Comparison of ENCODE assay signal across 16 cellular contexts in the genomic region with DNA sequence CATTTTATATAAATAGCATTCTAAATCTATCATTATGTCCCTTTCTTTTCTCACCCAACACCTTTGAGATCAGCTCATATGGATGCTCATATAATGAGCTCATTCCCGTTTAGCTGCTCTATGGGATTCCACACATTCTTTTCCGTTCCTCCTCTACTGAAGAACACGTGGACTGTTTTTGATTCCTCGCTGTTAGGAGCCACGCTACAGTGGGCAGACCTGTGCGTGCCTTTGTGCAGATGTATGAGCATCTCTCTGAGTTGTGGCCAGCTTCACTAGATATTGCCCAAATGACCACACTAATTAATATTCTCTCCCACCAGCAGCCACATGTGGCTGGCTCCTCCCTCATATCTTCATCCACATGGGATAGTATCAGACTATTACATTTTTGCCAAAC. TPM values are rescaled to one million over a fixed set of nuclear protein-coding genes. Genes with fewer than 3 reads are reported as not detected.
DNase-seq lines count a peak whose midpoint lies in the region; ATAC-seq and TF ChIP-seq lines count a peak whose summit lies in the region.
"Had no signal": no experiment of that assay in that cellular context is flagged by ENCODE, and none has a peak within 500 bp of the region (broad histone marks: within the 10 kb centered on the region; RNA-seq: fewer than 3 reads in every experiment).

No MANE protein-coding gene starts in this region.

- no peaks in the 10 kb centered on the region for H3K79me2 ChIP-seq in mesendoderm (ENCODE audit: control insufficient read depth, insufficient read depth, low read length)

- H3K23ac ChIP-seq in mesendoderm (ENCODE audit: low read length): no peak overlapping the region

- DNase-seq in HFFc6 (peak; percentile 43), brain microvascular endothelial cell (peak; percentile 15), mesendoderm (peak; percentile 83), cerebellar nuclear complex (lab: John Stamatoyannopoulos, UW) (no peak)
- DNase-seq in activated CD8-positive, alpha-beta memory T cell treated with anti-CD3 and anti-CD28 coated beads, Interleukin-2, amount 10 ng/mL, durations not matched to agents 7 days and 5 days: no peak
- DNase-seq: activated CD4-positive, alpha-beta memory T cell treated with anti-CD3 and anti-CD28 coated beads, Interleukin-2, amount 10 ng/mL, durations not matched to agents 7 days and 5 days; aorta; BE2C; NCI-H1105; ovary had no signal

- H3K9me3 ChIP-seq in BLaER1: no peaks in the 10 kb centered on the region
- H3K9me3 ChIP-seq: BE2C, ovary had no signal

- no peak overlapping the region for H3K18ac ChIP-seq in mesendoderm (ENCODE audit: low read length)

- no peak overlapping the region for H3K4ac ChIP-seq in mesendoderm (ENCODE audit: low read depth, low read length)

- H3K4me1 Mint-ChIP-seq in HFFc6 (ENCODE audit: low read depth): peaks cover 48% of the 10 kb centered on the region
- H3K4me1 Mint-ChIP-seq in activated CD8-positive, alpha-beta memory T cell treated with anti-CD3 and anti-CD28 coated beads, Interleukin-2, amount 10 ng/mL, durations not matched to agents 7 days and 5 days: peaks cover 21% of the 10 kb centered on the region

- ATAC-seq in GM19023 (IDR thresholded peaks at IDR 0.05; ENCODE audit: unreplicated experiment) (no peak), HG02623 (IDR thresholded peaks at IDR 0.05; ENCODE audit: unreplicated experiment) (no peak)
- ATAC-seq in activated CD8-positive, alpha-beta memory T cell treated with anti-CD3 and anti-CD28 coated beads, Interleukin-2, amount 10 ng/mL, durations not matched to agents 7 days and 5 days: no peak

- H4K20me1 ChIP-seq in BLaER1: no peaks in the 10 kb centered on the region

- H2BK15ac ChIP-seq in mesendoderm (replicated peaks; ENCODE audit: low read depth): no peak overlapping the region

- H3K9ac ChIP-seq in BLaER1 (no peak overlapping the region), mesendoderm (ENCODE audit: low read length) (no peak overlapping the region)

- no peaks in the 10 kb centered on the region for H3K9me3 Mint-ChIP-seq in HFFc6
- H3K9me3 Mint-ChIP-seq in activated CD8-positive, alpha-beta memory T cell treated with anti-CD3 and anti-CD28 coated beads, Interleukin-2, amount 10 ng/mL, durations not matched to agents 7 days and 5 days (ENCODE audit: low read depth): no peaks in the 10 kb centered on the region
- H3K9me3 Mint-ChIP-seq: activated T-helper 2 cell treated with anti-CD3 and anti-CD28 coated beads, Interferon-gamma antibody, Interleukin-2, Interleukin-4, amounts not matched to agents 10 μg/mL and 5 μg/mL and 100 μg/mL, durations not matched to agents 14 hours and 24 hours and 36 hours had no signal

- peak overlapping the region; percentile 35 for H3K27ac Mint-ChIP-seq in HFFc6
- no peak overlapping the region for H3K27ac Mint-ChIP-seq in activated CD8-positive, alpha-beta memory T cell treated with anti-CD3 and anti-CD28 coated beads, Interleukin-2, amount 10 ng/mL, durations not matched to agents 7 days and 5 days
- H3K27ac Mint-ChIP-seq: activated CD4-positive, alpha-beta memory T cell treated with anti-CD3 and anti-CD28 coated beads, Interleukin-2, amount 10 ng/mL, durations not matched to agents 7 days and 5 days; activated T-helper 2 cell treated with anti-CD3 and anti-CD28 coated beads, Interferon-gamma antibody, Interleukin-2, Interleukin-4, amounts not matched to agents 10 μg/mL and 5 μg/mL and 100 μg/mL, durations not matched to agents 14 hours and 24 hours and 36 hours had no signal

- H3K36me3 ChIP-seq in BLaER1 (no peaks in the 10 kb centered on the region), brain microvascular endothelial cell (replicated peaks) (no peaks in the 10 kb centered on the region), mesendoderm (ENCODE audit: control insufficient read depth, insufficient read depth, low read length) (no peaks in the 10 kb centered on the region)
- H3K36me3 ChIP-seq: BE2C, ovary had no signal

- H2BK120ac ChIP-seq in mesendoderm (ENCODE audit: low read depth, low read length): no peak overlapping the region

- no peak overlapping the region for H3K56ac ChIP-seq in mesendoderm (ENCODE audit: low read length)

- no peak overlapping the region for H2AK5ac ChIP-seq in mesendoderm (ENCODE audit: low read length)

- no peak overlapping the region for H4K8ac ChIP-seq in mesendoderm (ENCODE audit: low read depth, low read length)

- H3K4me3 ChIP-seq in BLaER1 (no peak overlapping the region), brain microvascular endothelial cell (ENCODE audit: low read depth, low read length) (no peak overlapping the region), mesendoderm (ENCODE audit: low read length) (no peak overlapping the region)
- H3K4me3 ChIP-seq: ovary had no signal

- no CpG with 5 or more reads among the region's 6 CpGs for WGBS in mesendoderm (ENCODE audit: extremely low coverage, insufficient coverage, low lambda C conversion rate)

- CTCF ChIA-PET in activated CD8-positive, alpha-beta memory T cell treated with anti-CD3 and anti-CD28 coated beads, Interleukin-2, amount 10 ng/mL, durations not matched to agents 7 days and 5 days (lab: Charles Lee): interaction anchor here (7.8 kb wide), 1 partner anchor 12 kb away, joined by 68 read pairs; no protein-coding TSS in a partner anchor

- H3K27ac ChIP-seq in BLaER1: no peak overlapping the region
- no peak overlapping the region for H3K27ac ChIP-seq in brain microvascular endothelial cell
- no peak overlapping the region for H3K27ac ChIP-seq in mesendoderm (ENCODE audit: low read depth, low read length)
- H3K27ac ChIP-seq: ovary had no signal

- H3K4me2 ChIP-seq in BLaER1 (peak overlapping the region; percentile 80), mesendoderm (ENCODE audit: low read length) (no peak overlapping the region)

- peaks cover 7% of the 10 kb centered on the region for H3K27me3 Mint-ChIP-seq in HFFc6 (ENCODE audit: insufficient read depth)
- H3K27me3 Mint-ChIP-seq in activated CD8-positive, alpha-beta memory T cell treated with anti-CD3 and anti-CD28 coated beads, Interleukin-2, amount 10 ng/mL, durations not matched to agents 7 days and 5 days: peaks cover 3% of the 10 kb centered on the region

- H4K5ac ChIP-seq in mesendoderm (ENCODE audit: low read length): no peak overlapping the region

- H2BK5ac ChIP-seq in mesendoderm (ENCODE audit: low read length): no peak overlapping the region

- H3K4me1 ChIP-seq in BLaER1 (peaks cover 100% of the 10 kb centered on the region), mesendoderm (ENCODE audit: control insufficient read depth, low read depth, low read length) (no peaks in the 10 kb centered on the region)
- H3K4me1 ChIP-seq: BE2C had no signal

- TF ChIP-seq CTCF in HFFc6 (IDR thresholded peaks at IDR 0.05): no peak
- no peak for TF ChIP-seq CTCF in brain microvascular endothelial cell (IDR thresholded peaks at IDR 0.05; ENCODE audit: low read depth, low read length, missing control alignments)

- no peaks in the 10 kb centered on the region for H3K79me1 ChIP-seq in mesendoderm (ENCODE audit: low read length)

- no peaks in the 10 kb centered on the region for H3K36me3 Mint-ChIP-seq in HFFc6 (ENCODE audit: low read depth)
- H3K36me3 Mint-ChIP-seq in activated CD8-positive, alpha-beta memory T cell treated with anti-CD3 and anti-CD28 coated beads, Interleukin-2, amount 10 ng/mL, durations not matched to agents 7 days and 5 days: no peaks in the 10 kb centered on the region

- in situ Hi-C loops in brain microvascular endothelial cell (cut with HindIII; ENCODE audit: low pct_ligation_motif_present, low sequenced_read_pairs): no loop called here

- no peaks in the 10 kb centered on the region for H3K27me3 ChIP-seq in BLaER1
- H3K27me3 ChIP-seq in brain microvascular endothelial cell (replicated peaks): no peaks in the 10 kb centered on the region
- H3K27me3 ChIP-seq in mesendoderm (ENCODE audit: insufficient read depth, low read length, poor library complexity): no peaks in the 10 kb centered on the region
- H3K27me3 ChIP-seq: BE2C, ovary had no signal

- peak overlapping the region; percentile 37 for H3K4me3 Mint-ChIP-seq in HFFc6
- no peak overlapping the region for H3K4me3 Mint-ChIP-seq in activated CD8-positive, alpha-beta memory T cell treated with anti-CD3 and anti-CD28 coated beads, Interleukin-2, amount 10 ng/mL, durations not matched to agents 7 days and 5 days
- H3K4me3 Mint-ChIP-seq: activated CD4-positive, alpha-beta memory T cell treated with anti-CD3 and anti-CD28 coated beads, Interleukin-2, amount 10 ng/mL, durations not matched to agents 7 days and 5 days had no signal

RNA-seq across cellular contexts. Expression of a gene that starts 6.0 kb away (rescaled TPM):
- total RNA-seq in HFFc6 (2021; fragmentation: NEBNext Ultra II Directional; extraction: Animal tissue kit (Norgen Biotek cat#: 25700)): not detected
- 0.95 TPM for polyA plus RNA-seq in mesendoderm (2013, experiment 1 of 2)
- polyA plus RNA-seq in mesendoderm (2013, experiment 2 of 2): 0.81 TPM
- total RNA-seq in activated CD8-positive, alpha-beta memory T cell treated with anti-CD3 and anti-CD28 coated beads, Interleukin-2, amount 10 ng/mL, durations not matched to agents 7 days and 5 days: not detected
- total RNA-seq: activated CD4-positive, alpha-beta memory T cell treated with anti-CD3 and anti-CD28 coated beads, Interleukin-2, amount 10 ng/mL, durations not matched to agents 7 days and 5 days; aorta; dermis microvascular lymphatic vessel endothelial cell; ovary; SK-MEL-5 had no signal
- polyA plus RNA-seq: aorta had no signal

Comparison
In these comparisons a context has a peak if more than half of its experiments do, and no peak if none do; other contexts are left out.
1. DNase-seq: peak in HFFc6 (single experiment), brain microvascular endothelial cell (single experiment) and mesendoderm (single experiment); none in cerebellar nuclear complex (0 of 2) and activated CD8-positive, alpha-beta memory T cell treated with anti-CD3 and anti-CD28 coated beads, Interleukin-2, amount 10 ng/mL, durations not matched to agents 7 days and 5 days (single experiment).